In the genomic region with DNA sequence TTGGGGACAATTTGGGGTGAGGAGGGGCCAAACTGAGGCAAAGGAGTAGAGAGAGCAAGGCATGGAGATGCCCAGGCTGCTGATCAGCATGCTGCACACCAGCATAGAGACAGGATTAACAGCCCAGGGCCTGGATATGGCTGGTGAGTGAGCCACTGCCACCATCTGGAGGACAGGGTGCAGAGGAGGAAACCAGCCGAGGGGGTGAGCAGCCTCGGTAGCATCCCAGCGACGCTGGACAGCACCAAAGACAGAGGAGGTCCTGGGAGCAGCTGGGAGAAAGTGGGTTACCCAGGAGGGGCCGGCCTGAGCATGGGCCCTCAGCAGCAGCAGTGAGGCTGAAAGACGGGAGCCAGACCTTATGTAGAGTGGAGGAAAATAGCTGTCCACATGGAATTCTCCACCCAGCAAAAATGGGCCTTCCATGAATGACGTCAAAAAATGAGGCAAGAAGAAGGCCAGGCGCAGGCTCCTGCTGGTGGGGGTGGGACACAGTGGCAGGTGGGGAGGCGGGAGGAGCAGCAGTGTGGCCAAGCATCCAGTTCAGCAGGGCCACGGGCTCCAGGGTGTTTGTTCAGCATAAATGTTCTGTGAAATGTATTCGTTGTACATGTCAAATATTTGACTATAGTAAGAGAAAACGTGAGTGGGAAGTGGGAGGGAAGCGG, we compare ENCODE assay signal across 11 cellular contexts. TPM values are rescaled to one million over a fixed set of nuclear protein-coding genes. Genes with fewer than 3 reads are reported as not detected.
A peak's percentile ranks its signal among the peaks of the same experiment; 100 is the strongest.
DNase-seq lines count a peak whose midpoint lies in the region; ATAC-seq and TF ChIP-seq lines count a peak whose summit lies in the region.
"Had no signal": no experiment of that assay in that cellular context is flagged by ENCODE, and none has a peak within 500 bp of the region (broad histone marks: within the 10 kb centered on the region; RNA-seq: fewer than 3 reads in every experiment).

No MANE protein-coding gene starts in this region.

- H3K4me1 Mint-ChIP-seq in osteocyte (ENCODE audit: unreplicated experiment): no peaks in the 10 kb centered on the region
- H3K4me1 Mint-ChIP-seq: activated CD4-positive, alpha-beta memory T cell treated with anti-CD3 and anti-CD28 coated beads, Interleukin-2, amount 10 ng/mL, durations not matched to agents 7 days and 5 days had no signal

- H3K4me3 ChIP-seq in LNCaP clone FGC (ENCODE audit: low read depth, low read length): no peak overlapping the region
- H3K4me3 ChIP-seq: tibial nerve had no signal

- peak; percentile 79 for TF ChIP-seq CTCF in LNCaP clone FGC (IDR thresholded peaks at IDR 0.05; ENCODE audit: control insufficient read depth, extremely low read depth, insufficient read depth)
- TF ChIP-seq CTCF in osteocyte (IDR thresholded peaks at IDR 0.05): peak; percentile 38

- no peaks in the 10 kb centered on the region for H3K9me3 Mint-ChIP-seq in osteocyte (ENCODE audit: unreplicated experiment)
- H3K9me3 Mint-ChIP-seq: activated CD4-positive, alpha-beta memory T cell treated with anti-CD3 and anti-CD28 coated beads, Interleukin-2, amount 10 ng/mL, durations not matched to agents 7 days and 5 days had no signal

- no peaks in the 10 kb centered on the region for H3K36me3 Mint-ChIP-seq in osteocyte (ENCODE audit: unreplicated experiment)

- no peak for ATAC-seq in GM18511 (IDR thresholded peaks at IDR 0.05; ENCODE audit: unreplicated experiment)

- peaks cover 22% of the 10 kb centered on the region for H3K27me3 Mint-ChIP-seq in osteocyte (ENCODE audit: unreplicated experiment)

- H3K4me3 Mint-ChIP-seq in osteocyte (ENCODE audit: unreplicated experiment): no peak overlapping the region
- H3K4me3 Mint-ChIP-seq: activated CD4-positive, alpha-beta memory T cell treated with anti-CD3 and anti-CD28 coated beads, Interleukin-2, amount 10 ng/mL, durations not matched to agents 7 days and 5 days had no signal

- H3K27ac Mint-ChIP-seq in osteocyte (ENCODE audit: unreplicated experiment): no peak overlapping the region
- H3K27ac Mint-ChIP-seq: activated CD4-positive, alpha-beta memory T cell treated with anti-CD3 and anti-CD28 coated beads, Interleukin-2, amount 10 ng/mL, durations not matched to agents 7 days and 5 days had no signal

- DNase-seq in NCI-H748 (lab: John Stamatoyannopoulos, UW; ENCODE audit: unreplicated experiment) (peak; percentile 53), NCI-H748 treated with DMSO at 0.1 percent for 48 hours (lab: John Stamatoyannopoulos, UW) (no peak), LNCaP clone FGC (ENCODE audit: low read depth) (peak; percentile 17), ecto neural progenitor cell (ENCODE audit: low spot score) (peak; percentile 64), osteocyte (ENCODE audit: extremely low spot score, unreplicated experiment) (no peak), GF-D8 (lab: John Stamatoyannopoulos, UW) (no peak)
- no peak for DNase-seq in activated effector memory CD4-positive, alpha-beta T cell treated with anti-CD3 and anti-CD28 coated beads, Interleukin-2, amount 50 U/mL, for 16 hours
- DNase-seq: activated CD4-positive, alpha-beta memory T cell treated with anti-CD3 and anti-CD28 coated beads, Interleukin-2, amount 10 ng/mL, durations not matched to agents 7 days and 5 days; foreskin melanocyte had no signal

RNA-seq across cellular contexts. Expression of a gene that starts 16.7 kb away (rescaled TPM):
- 0.43 and 1.1 TPM in 2 replicates for total RNA-seq in osteocyte

RNA-seq across cellular contexts. Expression of a gene that starts 44.7 kb away (rescaled TPM):
- 36.6 and 38.7 TPM in 2 replicates for total RNA-seq in osteocyte

Comparison
In these comparisons a context has a peak if more than half of its experiments do, and no peak if none do; other contexts are left out.
1. DNase-seq: peak in NCI-H748 (single experiment), LNCaP clone FGC (single experiment) and ecto neural progenitor cell (single experiment); none in NCI-H748 treated with DMSO at 0.1 percent for 48 hours (single experiment), osteocyte (single experiment), activated effector memory CD4-positive, alpha-beta T cell treated with anti-CD3 and anti-CD28 coated beads, Interleukin-2, amount 50 U/mL, for 16 hours (single experiment) and GF-D8 (single experiment).